In the genomic region with DNA sequence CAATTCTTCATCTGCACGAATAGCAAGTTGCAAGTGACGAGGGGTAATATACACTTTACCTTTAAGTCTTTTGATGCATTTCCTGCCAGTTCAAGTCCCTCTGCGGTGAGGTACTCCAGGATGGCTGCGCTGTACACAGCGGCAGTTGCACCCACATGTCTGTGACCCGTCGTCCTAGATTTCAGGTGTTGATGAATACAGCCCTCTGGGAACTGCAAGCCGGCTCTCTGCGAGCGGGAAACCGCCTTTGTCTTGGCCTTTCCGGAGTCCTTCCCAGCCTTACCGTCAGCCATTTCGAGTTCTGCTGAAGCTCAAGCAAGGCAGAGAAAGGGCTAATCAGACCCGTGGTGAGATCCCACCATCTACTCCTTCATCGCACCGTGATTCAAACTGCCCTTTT, we compare ENCODE assay signal across 10 cellular contexts. TPM values are rescaled to one million over a fixed set of nuclear protein-coding genes. Genes with fewer than 3 reads are reported as not detected.
DNase-seq lines count a peak whose midpoint lies in the region; ATAC-seq lines count a peak whose summit lies in the region.
"Had no signal": no experiment of that assay in that cellular context is flagged by ENCODE, and none has a peak within 500 bp of the region (broad histone marks: within the 10 kb centered on the region; RNA-seq: fewer than 3 reads in every experiment).

No MANE protein-coding gene starts in this region.

- peak overlapping the region; percentile 90 for H3K27ac Mint-ChIP-seq in stimulated activated effector memory CD8-positive, alpha-beta T cell treated with anti-CD3 and anti-CD28 coated beads, Interleukin-12 subunit alpha, Interleukin-12 subunit beta, amount 100 ng/mL, for 72 hours

- H3K9me3 Mint-ChIP-seq in stimulated activated effector memory CD8-positive, alpha-beta T cell treated with anti-CD3 and anti-CD28 coated beads, Interleukin-12 subunit alpha, Interleukin-12 subunit beta, amount 100 ng/mL, for 72 hours, result no peaks in the 10 kb centered on the region

- peaks cover 71% of the 10 kb centered on the region for H3K4me1 Mint-ChIP-seq in stimulated activated effector memory CD8-positive, alpha-beta T cell treated with anti-CD3 and anti-CD28 coated beads, Interleukin-12 subunit alpha, Interleukin-12 subunit beta, amount 100 ng/mL, for 72 hours

- H3K36me3 Mint-ChIP-seq in stimulated activated effector memory CD8-positive, alpha-beta T cell treated with anti-CD3 and anti-CD28 coated beads, Interleukin-12 subunit alpha, Interleukin-12 subunit beta, amount 100 ng/mL, for 72 hours, result peaks cover 43% of the 10 kb centered on the region

- H3K4me3 Mint-ChIP-seq in stimulated activated effector memory CD8-positive, alpha-beta T cell treated with anti-CD3 and anti-CD28 coated beads, Interleukin-12 subunit alpha, Interleukin-12 subunit beta, amount 100 ng/mL, for 72 hours, result peak overlapping the region; percentile 63

- DNase-seq in NCI-H510A treated with DMSO at 0.1 percent for 48 hours (lab: John Stamatoyannopoulos, UW), result peak; percentile 15
- peak; percentile 82 for DNase-seq in activated CD8-positive, alpha-beta memory T cell treated with anti-CD3 and anti-CD28 coated beads for 24 hours
- DNase-seq in stimulated activated effector memory CD8-positive, alpha-beta T cell treated with anti-CD3 and anti-CD28 coated beads, Interleukin-12 subunit alpha, Interleukin-12 subunit beta, amount 100 ng/mL, for 72 hours (ENCODE audit: low spot score in 2 of 2), result peak; percentile 38 to 79
- DNase-seq in CD1c-positive myeloid dendritic cell (ENCODE audit: extremely low spot score), result no peak
- no peak for DNase-seq in OCI-M2 (lab: John Stamatoyannopoulos, UW; ENCODE audit: unreplicated experiment)
- no peak for DNase-seq in HUDEP-2 (lab: John Stamatoyannopoulos, UW; ENCODE audit: unreplicated experiment in 76 of 76)
- DNase-seq: T1000 had no signal

- ATAC-seq in esophagus mucosa, result peak; percentile 41
- ATAC-seq in stimulated activated effector memory CD8-positive, alpha-beta T cell treated with anti-CD3 and anti-CD28 coated beads, Interleukin-12 subunit alpha, Interleukin-12 subunit beta, amount 100 ng/mL, for 72 hours, result peak; percentile 61
- ATAC-seq in GM18519 (IDR thresholded peaks at IDR 0.05; ENCODE audit: low FRiP score, unreplicated experiment), result no peak

RNA-seq across cellular contexts. Expression of a gene that starts 14.8 kb away (rescaled TPM):
- 59.4 TPM for total RNA-seq in esophagus mucosa

RNA-seq across cellular contexts. Expression of a gene that starts 42.7 kb away (rescaled TPM):
- not detected for total RNA-seq in esophagus mucosa
- total RNA-seq: G401 had no signal

Comparison
In these comparisons a context has a peak if more than half of its experiments do, and no peak if none do; other contexts are left out.
1. DNase-seq: peak in NCI-H510A treated with DMSO at 0.1 percent for 48 hours (single experiment), activated CD8-positive, alpha-beta memory T cell treated with anti-CD3 and anti-CD28 coated beads for 24 hours (single experiment) and stimulated activated effector memory CD8-positive, alpha-beta T cell treated with anti-CD3 and anti-CD28 coated beads, Interleukin-12 subunit alpha, Interleukin-12 subunit beta, amount 100 ng/mL, for 72 hours (2 of 2); none in CD1c-positive myeloid dendritic cell (single experiment), OCI-M2 (single experiment) and HUDEP-2 (0 of 76).